21 cellular contexts compared by ENCODE assay signal in genomic region chrX:2417205-2417604, GRCh38.
DNase-seq lines count a peak whose midpoint lies in the region; ATAC-seq, FAIRE-seq and TF ChIP-seq lines count a peak whose summit lies in the region.
"Had no signal": no experiment of that assay in that cellular context is flagged by ENCODE, and none has a peak within 500 bp of the region (broad histone marks: within the 10 kb centered on the region; RNA-seq: fewer than 3 reads in every experiment).

No MANE protein-coding gene starts in this region.

- H3K79me1 ChIP-seq in IMR-90 (ENCODE audit: low read depth in 1 of 2, low read length in 2 of 2) = peaks cover 29 to 35% of the 10 kb centered on the region in 2 experiments

- peaks cover 7% of the 10 kb centered on the region for H3K36me3 ChIP-seq in IMR-90 (ENCODE audit: control insufficient read depth, insufficient read depth, low read length)

- H3K9ac ChIP-seq in IMR-90 (ENCODE audit: low read depth, low read length) = no peak overlapping the region
- H3K9ac ChIP-seq: BLaER1 treated with 17β-estradiol and CSF1 and Interleukin-3, amounts not matched to agents 10 nM and 100 nM; GM23248 had no signal

- H3K9me1 ChIP-seq in IMR-90 (ENCODE audit: insufficient read depth, low read length) = no peaks in the 10 kb centered on the region

- H4K91ac ChIP-seq in IMR-90 (ENCODE audit: insufficient read depth, low read depth, low read length) = no peak overlapping the region

- no peak overlapping the region for H4K5ac ChIP-seq in IMR-90 (ENCODE audit: low read depth, low read length)

- DNase-seq in A549 (ENCODE audit: low read depth in 1 of 2, low spot score in 1 of 2) = no peak
- peak; percentile 7 for DNase-seq in IMR-90
- DNase-seq in amniotic epithelial cell (ENCODE audit: low read depth) = peak; percentile 11
- peak; percentile 34 for DNase-seq in kidney tubule cell (ENCODE audit: low spot score)
- no peak for DNase-seq in stimulated activated CD4-positive, alpha-beta T cell treated with anti-CD3 and anti-CD28 coated beads, Interleukin-2, amount 100 ng/mL, for 48 hours
- DNase-seq in activated gamma-delta T cell treated with Interleukin-2 at 50 U/mL for 16 hours = no peak
- DNase-seq: 8988T; Calu3; CD8-positive, alpha-beta T cell; DMS79 treated with DMSO at 0.1 percent for 48 hours; GF-D8; GM23248; KG1 had no signal

- H2AK5ac ChIP-seq in IMR-90 (ENCODE audit: low read depth, low read length) = no peak overlapping the region

- no peak overlapping the region for H2AK9ac ChIP-seq in IMR-90 (replicated peaks; ENCODE audit: low read depth, low read length, poor library complexity)

- no peak overlapping the region for H3K56ac ChIP-seq in IMR-90 (ENCODE audit: extremely low read depth, insufficient read depth, low read length)

- ATAC-seq in A549 (no peak), IMR-90 (ENCODE audit: low read depth) (no peak), HG02885 (IDR thresholded peaks at IDR 0.05; ENCODE audit: poor library complexity, unreplicated experiment) (no peak), HG03139 (IDR thresholded peaks at IDR 0.05; ENCODE audit: unreplicated experiment) (no peak)
- ATAC-seq: CD8-positive, alpha-beta T cell; GM12878; HCT116 had no signal

- H3K4me3 ChIP-seq in A549 = no peak overlapping the region
- H3K4me3 ChIP-seq in IMR-90 (ENCODE audit: insufficient read depth, low read depth, low read length) = no peak overlapping the region
- H3K4me3 ChIP-seq: BLaER1 treated with 17β-estradiol and CSF1 and Interleukin-3, amounts not matched to agents 10 nM and 100 nM; GM12878; GM23248 had no signal

- no peaks in the 10 kb centered on the region for H3K9me3 ChIP-seq in A549
- H3K9me3 ChIP-seq in IMR-90 (ENCODE audit: control insufficient read depth, insufficient read depth, low read length) = no peaks in the 10 kb centered on the region

- no peak for TF ChIP-seq RAD21 in A549 (conservative IDR thresholded peaks at IDR 0.05 in 1 of 2, IDR thresholded peaks at IDR 0.05 in 1 of 2)
- no peak for TF ChIP-seq RAD21 in IMR-90 (IDR thresholded peaks at IDR 0.05; ENCODE audit: low read length)

- POLR2A ChIA-PET in A549 (lab: Yijun Ruan, JAX) = no interaction called here
- POLR2A ChIA-PET in IMR-90 (lab: Charles Lee; ENCODE audit: unreplicated experiment) = no interaction called here

- H3K23ac ChIP-seq in IMR-90 (ENCODE audit: low read depth, low read length) = no peak overlapping the region

- WGBS in A549 (ENCODE audit: missing lambda C conversion rate) = 92% methylated on average over 1 of the region's 1 CpG
- 100% methylated on average over 1 of the region's 1 CpG; no CpG with 5 or more reads in 1 of the 2 experiments for WGBS in IMR-90 (ENCODE audit: extremely low coverage in 2 of 2, insufficient read length in 1 of 2), 2 experiments

- no peak overlapping the region for H2BK120ac ChIP-seq in IMR-90 (ENCODE audit: low read depth, low read length)

- no peak for TF ChIP-seq EP300 in A549 (IDR thresholded peaks at IDR 0.05)

- BruUV-seq in IMR-90 (replicated peaks; lab: Mats Ljungman, UMichigan) = no TSS peak

- intact Hi-C loops in IMR-90 (cut with micrococcal nuclease) = no loop called here

- CTCF ChIA-PET in A549 (lab: Yijun Ruan, JAX) = no interaction called here
- CTCF ChIA-PET in IMR-90 (lab: Yijun Ruan, JAX) = no interaction called here

- H3K4ac ChIP-seq in IMR-90 (ENCODE audit: low read depth, low read length) = no peak overlapping the region

- H2BK20ac ChIP-seq in IMR-90 (ENCODE audit: low read depth, low read length) = no peak overlapping the region

- H2BK5ac ChIP-seq in IMR-90 (ENCODE audit: low read depth, low read length, poor library complexity, severe bottlenecking) = no peak overlapping the region

- no peak for TF ChIP-seq CTCF in A549 (IDR thresholded peaks at IDR 0.05)
- no peak for TF ChIP-seq CTCF in IMR-90 (conservative IDR thresholded peaks at IDR 0.05; ENCODE audit: low read depth, low read length)

- H3K14ac ChIP-seq in IMR-90 (replicated peaks; ENCODE audit: low read depth, low read length) = no peak overlapping the region

- FAIRE-seq in A549 (lab: Jason Lieb, UNC) = peak; percentile 63
- FAIRE-seq: GM12878, GM19239, H54 had no signal

- TF ChIP-seq POLR2A in A549 (IDR thresholded peaks at IDR 0.05; ENCODE audit: low read length) = no peak
- TF ChIP-seq POLR2A in IMR-90 (IDR thresholded peaks at IDR 0.05; ENCODE audit: low read depth, low read length) = no peak

- no peak overlapping the region for H3K4me2 ChIP-seq in A549
- H3K4me2 ChIP-seq in IMR-90 (ENCODE audit: low read depth, low read length) = no peak overlapping the region
- H3K4me2 ChIP-seq: BLaER1 treated with 17β-estradiol and CSF1 and Interleukin-3, amounts not matched to agents 10 nM and 100 nM had no signal

- dilution Hi-C loops in IMR-90 (cut with HindIII; ENCODE audit: low sequenced_read_pairs, unreplicated experiment) = no loop called here

- H2BK15ac ChIP-seq in IMR-90 (ENCODE audit: low read depth, low read length) = no peak overlapping the region

- H4K8ac ChIP-seq in IMR-90 (ENCODE audit: low read depth in 2 of 2, low read length in 2 of 2) = no peak overlapping the region

- H3K27ac ChIP-seq in A549 (no peak overlapping the region), IMR-90 (ENCODE audit: insufficient read depth, low read length) (no peak overlapping the region)
- H3K27ac ChIP-seq: BLaER1 treated with 17β-estradiol and CSF1 and Interleukin-3, amounts not matched to agents 10 nM and 100 nM; GM23248; HL-60 had no signal

- in situ Hi-C loops in IMR-90 (cut with MboI; ENCODE audit: low sequenced_read_pairs) = no loop called here

- H4K20me1 ChIP-seq in IMR-90 (ENCODE audit: insufficient read depth, low read length) = peaks cover 8% of the 10 kb centered on the region; the same call in 1 of the 2 replicates
- H4K20me1 ChIP-seq: BLaER1 treated with 17β-estradiol and CSF1 and Interleukin-3, amounts not matched to agents 10 nM and 100 nM had no signal

- H3K18ac ChIP-seq in IMR-90 (ENCODE audit: low read depth, low read length) = no peak overlapping the region

- no peaks in the 10 kb centered on the region for H3K4me1 ChIP-seq in A549
- H3K4me1 ChIP-seq in IMR-90 (ENCODE audit: control insufficient read depth, insufficient read depth, low read length) = no peaks in the 10 kb centered on the region

- H2AFZ ChIP-seq in IMR-90 (replicated peaks; ENCODE audit: low read length, poor library complexity) = no peak overlapping the region
- H2AFZ ChIP-seq: GM23248 had no signal

- no peaks in the 10 kb centered on the region for H3K27me3 ChIP-seq in IMR-90 (ENCODE audit: control insufficient read depth, insufficient read depth, low read length)
- H3K27me3 ChIP-seq: BLaER1 treated with 17β-estradiol and CSF1 and Interleukin-3, amounts not matched to agents 10 nM and 100 nM had no signal

TF ChIP-seq in A549, 52 proteins besides CTCF, POLR2A, EP300 and RAD21 (continues in another document):
- TF ChIP-seq RNF2 (IDR thresholded peaks at IDR 0.05; ENCODE audit: borderline replicate concordance, low read depth) = no peak
- TF ChIP-seq HOXB13 (CRISPR knock-in tag; IDR thresholded peaks at IDR 0.05; ENCODE audit: low read depth) = no peak
- TF ChIP-seq ELK1 (IDR thresholded peaks at IDR 0.05; ENCODE audit: low read depth, low read length) = no peak
- no peak for TF ChIP-seq HDAC2 (IDR thresholded peaks at IDR 0.05)
- no peak for TF ChIP-seq ZFP36 (IDR thresholded peaks at IDR 0.05; ENCODE audit: borderline replicate concordance, partially characterized antibody)
- no peak for TF ChIP-seq CHD2 (IDR thresholded peaks at IDR 0.05; ENCODE audit: low read length, partially characterized antibody)
- no peak for TF ChIP-seq ESRRA (IDR thresholded peaks at IDR 0.05; ENCODE audit: borderline replicate concordance, low read length)
- TF ChIP-seq BHLHE40 (IDR thresholded peaks at IDR 0.05; ENCODE audit: low read depth, low read length) = no peak
- no peak for TF ChIP-seq PHF8 (IDR thresholded peaks at IDR 0.05; ENCODE audit: borderline replicate concordance, low read depth)

TF ChIP-seq in IMR-90, 13 proteins besides CTCF, POLR2A, EP300 and RAD21:
- TF ChIP-seq RFX5 (IDR thresholded peaks at IDR 0.05; ENCODE audit: low read depth, low read length) = no peak
- no peak for TF ChIP-seq USF2 (IDR thresholded peaks at IDR 0.05; ENCODE audit: low read depth, low read length)
- no peak for TF ChIP-seq CHD1 (IDR thresholded peaks at IDR 0.05; ENCODE audit: low read depth, low read length)
- no peak for TF ChIP-seq SMC3 (IDR thresholded peaks at IDR 0.05; ENCODE audit: low read depth, low read length)
TF ChIP-seq in IMR-90: peak in this region for 0.

Comparison
In these comparisons a context has a peak if more than half of its experiments do, and no peak if none do; other contexts are left out.
1. DNase-seq: peak in IMR-90 (single experiment), amniotic epithelial cell (single experiment) and kidney tubule cell (single experiment); none in A549 (0 of 2), stimulated activated CD4-positive, alpha-beta T cell treated with anti-CD3 and anti-CD28 coated beads, Interleukin-2, amount 100 ng/mL, for 48 hours (0 of 2) and activated gamma-delta T cell treated with Interleukin-2 at 50 U/mL for 16 hours (single experiment).